11 cellular contexts compared by ENCODE assay signal in the genomic region with DNA sequence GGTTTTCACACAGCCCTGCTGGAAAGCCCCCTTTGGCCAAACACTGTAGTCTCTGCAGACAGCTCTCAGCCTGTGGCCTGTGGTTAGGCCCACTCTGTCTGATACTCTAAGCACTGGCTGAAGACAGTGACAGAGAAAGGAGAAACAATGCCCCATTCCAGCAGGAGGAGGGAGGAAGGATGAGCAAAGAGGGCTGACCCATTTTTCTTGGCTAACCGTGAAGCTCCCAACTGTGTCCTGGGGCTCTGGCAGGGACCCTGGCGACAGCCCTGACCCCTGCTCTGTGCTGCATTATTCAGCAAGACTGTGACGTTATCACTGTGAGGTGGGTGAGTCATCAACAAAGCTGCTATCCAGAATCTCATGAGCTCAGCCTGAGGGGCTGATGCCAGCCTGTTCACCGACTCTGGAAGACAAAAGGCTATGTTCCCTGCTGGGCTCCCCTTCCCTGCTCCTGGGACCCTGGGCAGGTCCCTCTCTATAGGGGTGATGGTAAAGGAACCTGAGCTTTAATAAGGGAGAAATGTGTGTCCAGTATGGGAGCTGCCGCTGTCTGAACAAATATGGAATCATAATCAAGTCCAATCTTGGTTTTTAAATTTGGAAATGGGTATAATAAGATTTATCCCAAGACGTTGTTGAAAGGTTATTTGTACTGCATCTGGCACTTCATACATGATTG.
A peak's percentile ranks its signal among the peaks of the same experiment; 100 is the strongest.
DNase-seq lines count a peak whose midpoint lies in the region; ATAC-seq, FAIRE-seq and TF ChIP-seq lines count a peak whose summit lies in the region.
"Had no signal": no experiment of that assay in that cellular context is flagged by ENCODE, and none has a peak within 500 bp of the region (broad histone marks: within the 10 kb centered on the region; RNA-seq: fewer than 3 reads in every experiment).

No MANE protein-coding gene starts in this region.

- peaks cover 0 to 13% (median 9%) of the 10 kb centered on the region in 3 donors for H3K9me3 Mint-ChIP-seq in T-cell
- peaks cover 11% of the 10 kb centered on the region for H3K9me3 Mint-ChIP-seq in activated CD4-positive, alpha-beta T cell treated with anti-CD3 and anti-CD28 coated beads, Interleukin-2, amount 10 ng/mL, durations not matched to agents 7 days and 5 days

- FAIRE-seq in A549 (lab: Jason Lieb, UNC): peak; percentile 36
- FAIRE-seq: G401.6 had no signal

- TF ChIP-seq CTCF in A549 (IDR thresholded peaks at IDR 0.05): no peak
- no peak for TF ChIP-seq CTCF in HFF-Myc (IDR thresholded peaks at IDR 0.05; ENCODE audit: low read depth, low read length, missing control alignments)

- H3K27me3 ChIP-seq in adipocyte (replicated peaks; ENCODE audit: control insufficient read depth, insufficient read depth, low read length): no peaks in the 10 kb centered on the region
- H3K27me3 ChIP-seq: vagina had no signal

- H3K4me3 ChIP-seq in A549 (no peak overlapping the region), HFF-Myc (replicated peaks; ENCODE audit: low read depth, low read length) (no peak overlapping the region), adipocyte (ENCODE audit: low read length) (no peak overlapping the region)
- H3K4me3 ChIP-seq: SK-N-MC, vagina had no signal

- H3K9me3 ChIP-seq in A549 (peaks cover 6% of the 10 kb centered on the region), adipocyte (ENCODE audit: control insufficient read depth, low read length) (peaks cover 6% of the 10 kb centered on the region)
- H3K9me3 ChIP-seq: vagina had no signal

- peak; percentile 18 to 20; a peak in 2 of 5 replicates for TF ChIP-seq EP300 in A549 (IDR thresholded peaks at IDR 0.05)

- H3K9ac ChIP-seq in adipocyte (ENCODE audit: low read length): no peak overlapping the region

- no peaks in the 10 kb centered on the region for H3K36me3 ChIP-seq in adipocyte (ENCODE audit: control insufficient read depth, insufficient read depth, low read length, severe bottlenecking)
- H3K36me3 ChIP-seq: vagina had no signal

- POLR2A ChIA-PET in A549 (lab: Yijun Ruan, JAX): interaction anchor here (1.0 kb wide), 1 partner anchor 15 kb away, joined by 3 read pairs; no protein-coding TSS in a partner anchor
- POLR2A ChIA-PET in T-cell (lab: Charles Lee): no interaction called here
- POLR2A ChIA-PET in activated CD4-positive, alpha-beta T cell treated with anti-CD3 and anti-CD28 coated beads, Interleukin-2, amount 10 ng/mL, durations not matched to agents 7 days and 5 days (lab: Charles Lee): no interaction called here

- 24% methylated on average over 6 of the region's 6 CpGs for WGBS in A549 (ENCODE audit: missing lambda C conversion rate)

- DNase-seq in A549 (ENCODE audit: low read depth in 1 of 2, low spot score in 1 of 2) (peak; percentile 74 to 84), HFF-Myc (ENCODE audit: extremely low read depth, low read depth) (peak; percentile 41), adipocyte (ENCODE audit: low read depth) (peak; percentile 79), kidney glomerular epithelial cell (lab: John Stamatoyannopoulos, UW) (peak; percentile 76), T-cell (no peak), Kasumi-1 (lab: John Stamatoyannopoulos, UW) (no peak)
- DNase-seq in activated CD4-positive, alpha-beta T cell treated with anti-CD3 and anti-CD28 coated beads, Interleukin-2, amount 10 ng/mL, durations not matched to agents 7 days and 5 days: no peak

- H3K27ac Mint-ChIP-seq in T-cell: no peak overlapping the region
- no peak overlapping the region for H3K27ac Mint-ChIP-seq in activated CD4-positive, alpha-beta T cell treated with anti-CD3 and anti-CD28 coated beads, Interleukin-2, amount 10 ng/mL, durations not matched to agents 7 days and 5 days

- no peaks in the 10 kb centered on the region for H3K27me3 Mint-ChIP-seq in T-cell
- no peaks in the 10 kb centered on the region for H3K27me3 Mint-ChIP-seq in activated CD4-positive, alpha-beta T cell treated with anti-CD3 and anti-CD28 coated beads, Interleukin-2, amount 10 ng/mL, durations not matched to agents 7 days and 5 days

- no peak overlapping the region for H3K4me3 Mint-ChIP-seq in T-cell
- H3K4me3 Mint-ChIP-seq in activated CD4-positive, alpha-beta T cell treated with anti-CD3 and anti-CD28 coated beads, Interleukin-2, amount 10 ng/mL, durations not matched to agents 7 days and 5 days: no peak overlapping the region

- H3K36me3 Mint-ChIP-seq in T-cell: peaks cover 3% of the 10 kb centered on the region
- H3K36me3 Mint-ChIP-seq in activated CD4-positive, alpha-beta T cell treated with anti-CD3 and anti-CD28 coated beads, Interleukin-2, amount 10 ng/mL, durations not matched to agents 7 days and 5 days (ENCODE audit: low read depth): peaks cover 7% of the 10 kb centered on the region

- CTCF ChIA-PET in A549 (lab: Yijun Ruan, JAX): interaction anchor here (1.0 to 1.3 kb wide), 5 partner anchors 8 to 385 kb away, joined by 3 to 5 read pairs (median 4); no protein-coding TSS in a partner anchor
- CTCF ChIA-PET in T-cell (lab: Charles Lee): interaction anchor here in 1 of 2 donors (0.7 kb wide), 1 partner anchor 10 kb away, joined by 3 read pairs; no protein-coding TSS in a partner anchor
- CTCF ChIA-PET in activated CD4-positive, alpha-beta T cell treated with anti-CD3 and anti-CD28 coated beads, Interleukin-2, amount 10 ng/mL, durations not matched to agents 7 days and 5 days (lab: Charles Lee): interaction anchor here (0.8 to 1.6 kb wide), 5 partner anchors 9 to 35 kb away, joined by 3 to 6 read pairs (median 4); no protein-coding TSS in a partner anchor

- H3K4me2 ChIP-seq in A549: peak overlapping the region; percentile 50

- H3K27ac ChIP-seq in A549: peak overlapping the region; percentile 75 to 94
- H3K27ac ChIP-seq: SK-N-MC, vagina had no signal

- no peak for TF ChIP-seq POLR2A in A549 (IDR thresholded peaks at IDR 0.05; ENCODE audit: low read length)

- peak; percentile 54 to 62 for ATAC-seq in A549
- ATAC-seq in T-cell (replicated peaks in 1 of 4): no peak
- ATAC-seq in GM19452 (IDR thresholded peaks at IDR 0.05; ENCODE audit: unreplicated experiment): no peak

- peak in 1 of 2 experiments; percentile 40; a peak in 1 of 5 replicates for TF ChIP-seq RAD21 in A549 (conservative IDR thresholded peaks at IDR 0.05 in 1 of 2, IDR thresholded peaks at IDR 0.05 in 1 of 2)

- no peaks in the 10 kb centered on the region for H3K4me1 Mint-ChIP-seq in T-cell
- peaks cover 6% of the 10 kb centered on the region for H3K4me1 Mint-ChIP-seq in activated CD4-positive, alpha-beta T cell treated with anti-CD3 and anti-CD28 coated beads, Interleukin-2, amount 10 ng/mL, durations not matched to agents 7 days and 5 days

- H3K4me1 ChIP-seq in A549: peaks cover 43% of the 10 kb centered on the region
- peaks cover 17% of the 10 kb centered on the region for H3K4me1 ChIP-seq in adipocyte (ENCODE audit: control insufficient read depth, insufficient read depth, low read length)

TF ChIP-seq in A549, 52 proteins besides CTCF, POLR2A, EP300 and RAD21 (continues in another document):
- TF ChIP-seq EHF (CRISPR knock-in tag; IDR thresholded peaks at IDR 0.05): no peak
- no peak for TF ChIP-seq TP53 (CRISPR knock-in tag; IDR thresholded peaks at IDR 0.05)
- TF ChIP-seq NR3C1 (IDR thresholded peaks at IDR 0.05): no peak
- TF ChIP-seq ESRRA (IDR thresholded peaks at IDR 0.05; ENCODE audit: borderline replicate concordance, low read length): no peak
- TF ChIP-seq EHMT2 (IDR thresholded peaks at IDR 0.05; ENCODE audit: low read depth): no peak
- peak; percentile 86 for TF ChIP-seq FOSL2 (IDR thresholded peaks at IDR 0.05)
- TF ChIP-seq FOSL2 (CRISPR knock-in tag; IDR thresholded peaks at IDR 0.05): peak; percentile 95
- peak in 1 of 2 experiments; percentile 5; a peak in 1 of 4 replicates for TF ChIP-seq CEBPB (IDR thresholded peaks at IDR 0.05)
- TF ChIP-seq FOSB (CRISPR knock-in tag; IDR thresholded peaks at IDR 0.05): no peak
- TF ChIP-seq CHD4 (IDR thresholded peaks at IDR 0.05; ENCODE audit: borderline replicate concordance): no peak
- peak; percentile 76 for TF ChIP-seq JUNB (IDR thresholded peaks at IDR 0.05)
- TF ChIP-seq, protein P1, sequence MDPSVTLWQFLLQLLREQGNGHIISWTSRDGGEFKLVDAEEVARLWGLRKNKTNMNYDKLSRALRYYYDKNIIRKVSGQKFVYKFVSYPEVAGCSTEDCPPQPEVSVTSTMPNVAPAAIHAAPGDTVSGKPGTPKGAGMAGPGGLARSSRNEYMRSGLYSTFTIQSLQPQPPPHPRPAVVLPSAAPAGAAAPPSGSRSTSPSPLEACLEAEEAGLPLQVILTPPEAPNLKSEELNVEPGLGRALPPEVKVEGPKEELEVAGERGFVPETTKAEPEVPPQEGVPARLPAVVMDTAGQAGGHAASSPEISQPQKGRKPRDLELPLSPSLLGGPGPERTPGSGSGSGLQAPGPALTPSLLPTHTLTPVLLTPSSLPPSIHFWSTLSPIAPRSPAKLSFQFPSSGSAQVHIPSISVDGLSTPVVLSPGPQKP (IDR thresholded peaks at IDR 0.05; ENCODE audit: low read depth, low read length): no peak
- TF ChIP-seq, protein P2, sequence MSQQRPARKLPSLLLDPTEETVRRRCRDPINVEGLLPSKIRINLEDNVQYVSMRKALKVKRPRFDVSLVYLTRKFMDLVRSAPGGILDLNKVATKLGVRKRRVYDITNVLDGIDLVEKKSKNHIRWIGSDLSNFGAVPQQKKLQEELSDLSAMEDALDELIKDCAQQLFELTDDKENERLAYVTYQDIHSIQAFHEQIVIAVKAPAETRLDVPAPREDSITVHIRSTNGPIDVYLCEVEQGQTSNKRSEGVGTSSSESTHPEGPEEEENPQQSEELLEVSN (IDR thresholded peaks at IDR 0.05; ENCODE audit: borderline replicate concordance, low read depth): no peak
- TF ChIP-seq POLR2AphosphoS2 (conservative IDR thresholded peaks at IDR 0.05; ENCODE audit: low read length): no peak
- no peak for TF ChIP-seq CBX2 (IDR thresholded peaks at IDR 0.05; ENCODE audit: borderline replicate concordance, low read depth)
- no peak for TF ChIP-seq JUN (IDR thresholded peaks at IDR 0.05)
- TF ChIP-seq MYC (IDR thresholded peaks at IDR 0.05; ENCODE audit: borderline replicate concordance, low read length): no peak
- TF ChIP-seq TFCP2L1 (CRISPR knock-in tag; IDR thresholded peaks at IDR 0.05): no peak
- TF ChIP-seq, protein P3, sequence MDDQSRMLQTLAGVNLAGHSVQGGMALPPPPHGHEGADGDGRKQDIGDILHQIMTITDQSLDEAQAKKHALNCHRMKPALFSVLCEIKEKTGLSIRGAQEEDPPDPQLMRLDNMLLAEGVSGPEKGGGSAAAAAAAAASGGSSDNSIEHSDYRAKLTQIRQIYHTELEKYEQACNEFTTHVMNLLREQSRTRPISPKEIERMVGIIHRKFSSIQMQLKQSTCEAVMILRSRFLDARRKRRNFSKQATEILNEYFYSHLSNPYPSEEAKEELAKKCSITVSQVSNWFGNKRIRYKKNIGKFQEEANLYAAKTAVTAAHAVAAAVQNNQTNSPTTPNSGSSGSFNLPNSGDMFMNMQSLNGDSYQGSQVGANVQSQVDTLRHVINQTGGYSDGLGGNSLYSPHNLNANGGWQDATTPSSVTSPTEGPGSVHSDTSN (IDR thresholded peaks at IDR 0.05): no peak
- TF ChIP-seq ZC3H11A (IDR thresholded peaks at IDR 0.05): no peak
- TF ChIP-seq SMC3 (IDR thresholded peaks at IDR 0.05): peak; percentile 28; the same call in 1 of the 3 replicates
- no peak for TF ChIP-seq BHLHE40 (IDR thresholded peaks at IDR 0.05; ENCODE audit: low read depth, low read length)

Comparison
In these comparisons a context has a peak if more than half of its experiments do, and no peak if none do; other contexts are left out.
1. ATAC-seq: peak in A549 (2 of 2); none in T-cell (0 of 4) and GM19452 (single experiment).
2. DNase-seq: peak in A549 (2 of 2), HFF-Myc (single experiment), adipocyte (single experiment) and kidney glomerular epithelial cell (single experiment); none in T-cell (0 of 34), Kasumi-1 (0 of 2) and activated CD4-positive, alpha-beta T cell treated with anti-CD3 and anti-CD28 coated beads, Interleukin-2, amount 10 ng/mL, durations not matched to agents 7 days and 5 days (single experiment).